8 cellular contexts compared by ENCODE assay signal in genomic region chr20:50510706-50511401, GRCh38. TPM values are rescaled to one million over a fixed set of nuclear protein-coding genes. Genes with fewer than 3 reads are reported as not detected.
DNase-seq lines count a peak whose midpoint lies in the region; ATAC-seq lines count a peak whose summit lies in the region.

No MANE protein-coding gene starts in this region.

- peaks cover 56% of the 10 kb centered on the region for H3K4me1 Mint-ChIP-seq in activated naive CD8-positive, alpha-beta T cell treated with anti-CD3 and anti-CD28 coated beads, Interleukin-2, amount 50 U/mL, for 24 hours

- H3K4me3 Mint-ChIP-seq in activated naive CD8-positive, alpha-beta T cell treated with anti-CD3 and anti-CD28 coated beads, Interleukin-2, amount 50 U/mL, for 24 hours, result peak overlapping the region; percentile 95

- peaks cover 18% of the 10 kb centered on the region for H3K36me3 Mint-ChIP-seq in activated naive CD8-positive, alpha-beta T cell treated with anti-CD3 and anti-CD28 coated beads, Interleukin-2, amount 50 U/mL, for 24 hours (ENCODE audit: low read depth)

- no peaks in the 10 kb centered on the region for H3K9me3 ChIP-seq in KOPT-K1 (ENCODE audit: insufficient read depth, low read length, poor library complexity, severe bottlenecking)
- H3K9me3 ChIP-seq in iPS-18c (ENCODE audit: control insufficient read depth, insufficient read depth, low read length), result no peaks in the 10 kb centered on the region

- ATAC-seq in activated naive CD8-positive, alpha-beta T cell treated with anti-CD3 and anti-CD28 coated beads, Interleukin-2, amount 50 U/mL, for 24 hours, result no peak
- ATAC-seq in GM18868 (IDR thresholded peaks at IDR 0.05; ENCODE audit: unreplicated experiment) (no peak), HG03039 (IDR thresholded peaks at IDR 0.05; ENCODE audit: unreplicated experiment) (no peak)

- no peaks in the 10 kb centered on the region for H3K9me3 Mint-ChIP-seq in activated naive CD8-positive, alpha-beta T cell treated with anti-CD3 and anti-CD28 coated beads, Interleukin-2, amount 50 U/mL, for 24 hours

- H3K27ac ChIP-seq in KOPT-K1 (ENCODE audit: low read depth, low read length, poor library complexity, severe bottlenecking), result peak overlapping the region; percentile 77

- peak overlapping the region; percentile 90 for H3K27ac Mint-ChIP-seq in activated naive CD8-positive, alpha-beta T cell treated with anti-CD3 and anti-CD28 coated beads, Interleukin-2, amount 50 U/mL, for 24 hours

- no peaks in the 10 kb centered on the region for H3K36me3 ChIP-seq in KOPT-K1 (ENCODE audit: insufficient read depth, low read length)

- no peaks in the 10 kb centered on the region for H3K27me3 Mint-ChIP-seq in activated naive CD8-positive, alpha-beta T cell treated with anti-CD3 and anti-CD28 coated beads, Interleukin-2, amount 50 U/mL, for 24 hours

- peak overlapping the region; percentile 100 for H3K4me3 ChIP-seq in iPS-18c (ENCODE audit: insufficient read depth, low read depth, low read length)

- in situ Hi-C loops in G401 (cut with HindIII; ENCODE audit: low sequenced_read_pairs), result no loop called here

- DNase-seq in G401 (ENCODE audit: low spot score) (peak; percentile 40), NCI-H2196 treated with DMSO at 0.1 percent for 48 hours (lab: John Stamatoyannopoulos, UW; ENCODE audit: unreplicated experiment) (no peak)
- peak; percentile 36 for DNase-seq in activated naive CD8-positive, alpha-beta T cell treated with anti-CD3 and anti-CD28 coated beads, Interleukin-2, amount 50 U/mL, for 24 hours
- DNase-seq in stimulated activated CD4-positive, alpha-beta T cell treated with anti-CD3 and anti-CD28 coated beads, Interleukin-4, amount 100 ng/mL, for 24 hours, result peak; percentile 15

RNA-seq across cellular contexts. Expression of gene PTPN1, which starts 0.7 kb away (rescaled TPM):
- 41.1 and 46.5 TPM in 2 replicates for total RNA-seq in G401 (2014; rRNA removed; shearing (Covaris generic))
